18 cellular contexts compared by ENCODE assay signal in the genomic region with DNA sequence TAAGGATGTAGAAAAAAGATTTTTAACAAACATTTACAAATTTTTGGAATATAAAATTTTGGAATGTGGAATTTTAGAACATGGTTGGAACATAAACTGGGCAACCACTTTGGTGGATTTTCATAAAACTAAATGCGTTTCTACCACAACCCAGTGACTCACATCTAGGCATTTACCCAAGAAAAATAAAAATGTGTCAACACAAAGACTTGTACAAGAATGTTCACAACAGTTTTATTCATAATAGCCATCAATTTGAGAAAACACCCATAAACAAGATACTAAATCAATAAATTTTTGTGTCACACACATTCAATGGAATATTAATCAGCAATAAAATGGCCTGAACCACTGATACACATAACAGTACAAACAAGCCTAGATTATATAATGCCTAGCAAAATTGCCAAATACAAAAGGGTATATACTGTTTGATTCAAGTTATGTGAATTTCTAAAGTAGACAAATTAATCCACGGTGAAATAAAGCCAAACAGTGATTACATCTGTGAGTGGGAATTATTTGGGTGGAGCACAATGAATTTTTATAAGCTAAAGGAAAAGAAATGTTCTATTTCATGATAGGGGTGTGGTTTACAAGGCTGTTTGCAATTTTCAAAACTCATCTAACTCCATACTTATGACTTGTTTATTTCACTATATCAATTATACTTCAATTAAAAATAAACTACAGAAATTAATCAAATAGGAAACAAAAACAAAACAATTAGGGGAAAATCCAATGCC.
DNase-seq lines count a peak whose midpoint lies in the region; ATAC-seq and TF ChIP-seq lines count a peak whose summit lies in the region.
"Had no signal": no experiment of that assay in that cellular context is flagged by ENCODE, and none has a peak within 500 bp of the region (broad histone marks: within the 10 kb centered on the region; RNA-seq: fewer than 3 reads in every experiment).

No MANE protein-coding gene starts in this region.

- DNase-seq in M059J (ENCODE audit: low read depth) (peak; percentile 39), dermis blood vessel endothelial cell (peak; percentile 27), right cardiac atrium (no peak), tibial nerve (ENCODE audit: low spot score in 2 of 2) (no peak), Karpas-422 (no peak), germinal center (ENCODE audit: low spot score) (no peak), thyroid gland (no peak)
- DNase-seq: activated CD4-positive, alpha-beta T cell treated with anti-CD3 and anti-CD28 coated beads, Interleukin-2, amount 50 U/mL, for 4 hours; activated naive CD4-positive, alpha-beta T cell treated with anti-CD3 and anti-CD28 coated beads, Interleukin-2, amount 10 ng/mL, durations not matched to agents 7 days and 5 days; COR-L47; HFFc6; MM.1S; naive thymus-derived CD4-positive, alpha-beta T cell; NCI-H1694 treated with DMSO at 0.1 percent for 48 hours; posterior cingulate gyrus; SHP77; stimulated activated naive CD8-positive, alpha-beta T cell treated with anti-CD3 and anti-CD28 coated beads, Interleukin-15, Interleukin-2, amounts not matched to agents 100 U/mL and 50 U/mL, for 24 hours; T-cell had no signal

- no peaks in the 10 kb centered on the region for H3K36me3 ChIP-seq in tibial nerve
- no peaks in the 10 kb centered on the region for H3K36me3 ChIP-seq in Karpas-422 (ENCODE audit: insufficient read depth, low read length)
- H3K36me3 ChIP-seq in thyroid gland, result no peaks in the 10 kb centered on the region

- H2AFZ ChIP-seq in Karpas-422 (ENCODE audit: low read length), result no peak overlapping the region

- peak in 1 of 2 donors; percentile 48 for TF ChIP-seq EP300 in tibial nerve (IDR thresholded peaks at IDR 0.05)

- H3K27ac ChIP-seq in right cardiac atrium (ENCODE audit: low read length) (no peak overlapping the region), tibial nerve (peak overlapping the region; percentile 21 to 82 (median 58)), Karpas-422 (ENCODE audit: low read length) (no peak overlapping the region), thyroid gland (no peak overlapping the region)

- TF ChIP-seq POLR2A in tibial nerve (IDR thresholded peaks at IDR 0.05) (no peak), thyroid gland (IDR thresholded peaks at IDR 0.05) (no peak)

- H3K4me1 ChIP-seq in right cardiac atrium (ENCODE audit: control insufficient read depth, insufficient read depth, low read length), result no peaks in the 10 kb centered on the region
- H3K4me1 ChIP-seq in tibial nerve, result peaks cover 0 to 23% (median 5%) of the 10 kb centered on the region in 4 donors
- no peaks in the 10 kb centered on the region for H3K4me1 ChIP-seq in Karpas-422 (ENCODE audit: low read length)
- no peaks in the 10 kb centered on the region for H3K4me1 ChIP-seq in thyroid gland

- no peak for TF ChIP-seq CTCF in tibial nerve (IDR thresholded peaks at IDR 0.05)
- TF ChIP-seq CTCF in thyroid gland (IDR thresholded peaks at IDR 0.05), result no peak

- H3K9me2 ChIP-seq in Karpas-422 (replicated peaks; ENCODE audit: insufficient read depth, low read length), result no peaks in the 10 kb centered on the region

- WGBS in right cardiac atrium, result 40% methylated on average over 2 of the region's 2 CpGs
- 21 to 23% methylated on average over 2 of the region's 2 CpGs for WGBS in tibial nerve, 2 donors
- 72 to 73% methylated on average over 2 of the region's 2 CpGs for WGBS in thyroid gland, 2 donors

- no peak overlapping the region for H3K4me2 ChIP-seq in Karpas-422 (ENCODE audit: low read depth, low read length, poor library complexity, severe bottlenecking)

- no peak overlapping the region for H3K9ac ChIP-seq in Karpas-422 (ENCODE audit: low read length)

- H4K20me1 ChIP-seq in Karpas-422 (ENCODE audit: insufficient read depth, low read depth, low read length), result no peaks in the 10 kb centered on the region

- H3K9me3 ChIP-seq in right cardiac atrium (ENCODE audit: control insufficient read depth, low read length) (no peaks in the 10 kb centered on the region), tibial nerve (no peaks in the 10 kb centered on the region), Karpas-422 (ENCODE audit: low read length) (no peaks in the 10 kb centered on the region), thyroid gland (no peaks in the 10 kb centered on the region)

- intact Hi-C loops in right cardiac atrium (cut with DNase I), result no loop called here
- intact Hi-C loops in thyroid gland (cut with DNase I), result no loop called here

- H3K79me2 ChIP-seq in Karpas-422 (ENCODE audit: low read length), result no peaks in the 10 kb centered on the region

- H3K4me3 ChIP-seq in right cardiac atrium (ENCODE audit: low read length), result no peak overlapping the region
- no peak overlapping the region for H3K4me3 ChIP-seq in tibial nerve
- no peak overlapping the region for H3K4me3 ChIP-seq in Karpas-422 (ENCODE audit: low read length)
- H3K4me3 ChIP-seq in thyroid gland (replicated peaks in 1 of 3), result no peak overlapping the region

- H3K27me3 ChIP-seq in right cardiac atrium (ENCODE audit: control insufficient read depth, insufficient read depth) (no peaks in the 10 kb centered on the region), tibial nerve (no peaks in the 10 kb centered on the region), Karpas-422 (ENCODE audit: low read length) (no peaks in the 10 kb centered on the region; the same call in 1 of the 2 replicates), thyroid gland (no peaks in the 10 kb centered on the region)

- peak; percentile 43 to 86 for ATAC-seq in right cardiac atrium
- ATAC-seq: naive thymus-derived CD4-positive, alpha-beta T cell; stimulated activated naive CD8-positive, alpha-beta T cell treated with anti-CD3 and anti-CD28 coated beads, Interleukin-15, Interleukin-2, amounts not matched to agents 100 U/mL and 50 U/mL, for 24 hours; T-cell had no signal

Comparison
In these comparisons a context has a peak if more than half of its experiments do, and no peak if none do; other contexts are left out.
1. DNase-seq: peak in M059J (single experiment) and dermis blood vessel endothelial cell (single experiment); none in right cardiac atrium (0 of 3), tibial nerve (0 of 2), Karpas-422 (single experiment), germinal center (single experiment) and thyroid gland (0 of 2).
2. H3K27ac ChIP-seq: peak in tibial nerve (4 of 4); none in right cardiac atrium (single experiment), Karpas-422 (single experiment) and thyroid gland (0 of 3).